Comparison of ENCODE assay signal across 1 cellular context in the genomic region with DNA sequence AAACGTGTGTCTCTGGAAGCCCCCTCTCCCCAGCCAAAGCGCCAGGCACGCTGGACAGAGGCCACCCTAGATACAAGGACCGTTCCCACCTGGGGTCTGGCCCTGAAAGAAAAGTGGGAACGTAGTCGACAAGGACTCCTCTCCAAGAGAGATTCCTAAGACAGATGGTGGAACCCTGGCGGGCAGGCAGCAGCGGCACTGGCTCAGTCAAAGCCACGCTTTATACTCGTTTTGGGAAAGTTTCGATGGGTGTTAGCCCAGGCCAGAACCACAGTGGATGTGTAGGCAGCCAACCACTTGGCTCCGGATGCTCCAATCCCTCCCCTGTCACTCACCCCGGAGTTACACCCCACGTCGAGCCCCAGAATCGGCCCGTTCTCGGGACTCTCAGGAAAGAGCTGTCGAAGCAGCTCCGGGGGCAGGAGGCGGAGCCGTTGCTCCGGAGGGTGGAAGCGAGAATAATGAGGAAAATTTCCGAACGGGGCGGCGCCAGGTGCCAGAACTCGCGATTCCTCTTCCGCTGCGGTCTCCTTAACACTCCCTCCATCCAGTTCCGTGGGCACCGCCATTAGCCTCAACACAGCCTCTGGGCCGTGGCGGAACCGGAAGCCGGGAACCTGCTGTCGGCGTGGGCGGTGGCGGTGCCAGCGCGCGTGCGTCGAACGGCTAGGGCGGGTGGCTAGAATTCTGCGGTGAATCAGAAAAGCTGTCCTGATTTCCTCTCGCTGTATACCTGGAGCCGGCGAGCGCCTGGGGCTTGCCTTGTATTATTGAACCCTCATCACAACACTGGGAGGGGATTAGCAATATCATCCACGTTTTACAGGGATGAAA.
TF ChIP-seq lines count a peak whose summit lies in the region.

A gene with protein sequence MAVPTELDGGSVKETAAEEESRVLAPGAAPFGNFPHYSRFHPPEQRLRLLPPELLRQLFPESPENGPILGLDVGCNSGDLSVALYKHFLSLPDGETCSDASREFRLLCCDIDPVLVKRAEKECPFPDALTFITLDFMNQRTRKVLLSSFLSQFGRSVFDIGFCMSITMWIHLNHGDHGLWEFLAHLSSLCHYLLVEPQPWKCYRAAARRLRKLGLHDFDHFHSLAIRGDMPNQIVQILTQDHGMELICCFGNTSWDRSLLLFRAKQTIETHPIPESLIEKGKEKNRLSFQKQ (minus strand): TSS at position 588 of the 834 bp plus-strand sequence. CDS start 19 bp downstream, at position 569.

TF ChIP-seq in WTC11, 78 proteins besides CTCF, POLR2A, EP300 and RAD21 (continued from another document and continues in another):
- TF ChIP-seq, protein P1, sequence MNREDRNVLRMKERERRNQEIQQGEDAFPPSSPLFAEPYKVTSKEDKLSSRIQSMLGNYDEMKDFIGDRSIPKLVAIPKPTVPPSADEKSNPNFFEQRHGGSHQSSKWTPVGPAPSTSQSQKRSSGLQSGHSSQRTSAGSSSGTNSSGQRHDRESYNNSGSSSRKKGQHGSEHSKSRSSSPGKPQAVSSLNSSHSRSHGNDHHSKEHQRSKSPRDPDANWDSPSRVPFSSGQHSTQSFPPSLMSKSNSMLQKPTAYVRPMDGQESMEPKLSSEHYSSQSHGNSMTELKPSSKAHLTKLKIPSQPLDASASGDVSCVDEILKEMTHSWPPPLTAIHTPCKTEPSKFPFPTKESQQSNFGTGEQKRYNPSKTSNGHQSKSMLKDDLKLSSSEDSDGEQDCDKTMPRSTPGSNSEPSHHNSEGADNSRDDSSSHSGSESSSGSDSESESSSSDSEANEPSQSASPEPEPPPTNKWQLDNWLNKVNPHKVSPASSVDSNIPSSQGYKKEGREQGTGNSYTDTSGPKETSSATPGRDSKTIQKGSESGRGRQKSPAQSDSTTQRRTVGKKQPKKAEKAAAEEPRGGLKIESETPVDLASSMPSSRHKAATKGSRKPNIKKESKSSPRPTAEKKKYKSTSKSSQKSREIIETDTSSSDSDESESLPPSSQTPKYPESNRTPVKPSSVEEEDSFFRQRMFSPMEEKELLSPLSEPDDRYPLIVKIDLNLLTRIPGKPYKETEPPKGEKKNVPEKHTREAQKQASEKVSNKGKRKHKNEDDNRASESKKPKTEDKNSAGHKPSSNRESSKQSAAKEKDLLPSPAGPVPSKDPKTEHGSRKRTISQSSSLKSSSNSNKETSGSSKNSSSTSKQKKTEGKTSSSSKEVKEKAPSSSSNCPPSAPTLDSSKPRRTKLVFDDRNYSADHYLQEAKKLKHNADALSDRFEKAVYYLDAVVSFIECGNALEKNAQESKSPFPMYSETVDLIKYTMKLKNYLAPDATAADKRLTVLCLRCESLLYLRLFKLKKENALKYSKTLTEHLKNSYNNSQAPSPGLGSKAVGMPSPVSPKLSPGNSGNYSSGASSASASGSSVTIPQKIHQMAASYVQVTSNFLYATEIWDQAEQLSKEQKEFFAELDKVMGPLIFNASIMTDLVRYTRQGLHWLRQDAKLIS (CRISPR knock-in tag; IDR thresholded peaks at IDR 0.05; ENCODE audit: borderline replicate concordance), result no peak
- TF ChIP-seq, protein P2, sequence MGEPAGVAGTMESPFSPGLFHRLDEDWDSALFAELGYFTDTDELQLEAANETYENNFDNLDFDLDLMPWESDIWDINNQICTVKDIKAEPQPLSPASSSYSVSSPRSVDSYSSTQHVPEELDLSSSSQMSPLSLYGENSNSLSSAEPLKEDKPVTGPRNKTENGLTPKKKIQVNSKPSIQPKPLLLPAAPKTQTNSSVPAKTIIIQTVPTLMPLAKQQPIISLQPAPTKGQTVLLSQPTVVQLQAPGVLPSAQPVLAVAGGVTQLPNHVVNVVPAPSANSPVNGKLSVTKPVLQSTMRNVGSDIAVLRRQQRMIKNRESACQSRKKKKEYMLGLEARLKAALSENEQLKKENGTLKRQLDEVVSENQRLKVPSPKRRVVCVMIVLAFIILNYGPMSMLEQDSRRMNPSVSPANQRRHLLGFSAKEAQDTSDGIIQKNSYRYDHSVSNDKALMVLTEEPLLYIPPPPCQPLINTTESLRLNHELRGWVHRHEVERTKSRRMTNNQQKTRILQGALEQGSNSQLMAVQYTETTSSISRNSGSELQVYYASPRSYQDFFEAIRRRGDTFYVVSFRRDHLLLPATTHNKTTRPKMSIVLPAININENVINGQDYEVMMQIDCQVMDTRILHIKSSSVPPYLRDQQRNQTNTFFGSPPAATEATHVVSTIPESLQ (CRISPR knock-in tag; IDR thresholded peaks at IDR 0.05), result no peak
- TF ChIP-seq ZNF396 (CRISPR knock-in tag; IDR thresholded peaks at IDR 0.05; ENCODE audit: borderline replicate concordance) (no peak), NR3C1 (CRISPR knock-in tag; conservative IDR thresholded peaks at IDR 0.05; ENCODE audit: low read depth) (no peak), FOXP1 (CRISPR knock-in tag; IDR thresholded peaks at IDR 0.05; ENCODE audit: borderline replicate concordance) (peak; percentile 84; the same call in 1 of the 2 replicates), ZNF263 (CRISPR knock-in tag; IDR thresholded peaks at IDR 0.05; ENCODE audit: low read depth) (no peak), NR1H2 (CRISPR knock-in tag; IDR thresholded peaks at IDR 0.05) (no peak), OVOL2 (CRISPR knock-in tag; IDR thresholded peaks at IDR 0.05; ENCODE audit: borderline replicate concordance) (no peak), CREB1 (CRISPR knock-in tag; IDR thresholded peaks at IDR 0.05) (0 out of 2 replicates have a peak, but pooled peaks have one; percentile 32), ZBTB21 (CRISPR knock-in tag; IDR thresholded peaks at IDR 0.05; ENCODE audit: borderline replicate concordance) (no peak), FOXJ3 (CRISPR knock-in tag; IDR thresholded peaks at IDR 0.05; ENCODE audit: borderline replicate concordance) (no peak), TEAD4 (CRISPR knock-in tag; IDR thresholded peaks at IDR 0.05) (no peak), IRF2 (CRISPR knock-in tag; IDR thresholded peaks at IDR 0.05; ENCODE audit: borderline replicate concordance, low read depth) (no peak), TP53 (CRISPR knock-in tag; IDR thresholded peaks at IDR 0.05) (peak; percentile 79; the same call in 1 of the 2 replicates), FOXK1 (CRISPR knock-in tag; IDR thresholded peaks at IDR 0.05) (peak; percentile 85), ZNF138 (CRISPR knock-in tag; conservative IDR thresholded peaks at IDR 0.05) (peak; percentile 73; the same call in 1 of the 2 replicates), ATF1 (CRISPR knock-in tag; IDR thresholded peaks at IDR 0.05) (no peak), SOX15 (CRISPR knock-in tag; IDR thresholded peaks at IDR 0.05) (no peak), PRRX2 (CRISPR knock-in tag; IDR thresholded peaks at IDR 0.05) (no peak)
- TF ChIP-seq, protein P3, sequence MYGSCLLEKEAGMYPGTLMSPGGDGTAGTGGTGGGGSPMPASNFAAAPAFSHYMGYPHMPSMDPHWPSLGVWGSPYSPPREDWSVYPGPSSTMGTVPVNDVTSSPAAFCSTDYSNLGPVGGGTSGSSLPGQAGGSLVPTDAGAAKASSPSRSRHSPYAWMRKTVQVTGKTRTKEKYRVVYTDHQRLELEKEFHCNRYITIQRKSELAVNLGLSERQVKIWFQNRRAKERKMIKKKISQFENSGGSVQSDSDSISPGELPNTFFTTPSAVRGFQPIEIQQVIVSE (CRISPR knock-in tag; IDR thresholded peaks at IDR 0.05; ENCODE audit: borderline replicate concordance), result no peak
- TF ChIP-seq, protein P4, sequence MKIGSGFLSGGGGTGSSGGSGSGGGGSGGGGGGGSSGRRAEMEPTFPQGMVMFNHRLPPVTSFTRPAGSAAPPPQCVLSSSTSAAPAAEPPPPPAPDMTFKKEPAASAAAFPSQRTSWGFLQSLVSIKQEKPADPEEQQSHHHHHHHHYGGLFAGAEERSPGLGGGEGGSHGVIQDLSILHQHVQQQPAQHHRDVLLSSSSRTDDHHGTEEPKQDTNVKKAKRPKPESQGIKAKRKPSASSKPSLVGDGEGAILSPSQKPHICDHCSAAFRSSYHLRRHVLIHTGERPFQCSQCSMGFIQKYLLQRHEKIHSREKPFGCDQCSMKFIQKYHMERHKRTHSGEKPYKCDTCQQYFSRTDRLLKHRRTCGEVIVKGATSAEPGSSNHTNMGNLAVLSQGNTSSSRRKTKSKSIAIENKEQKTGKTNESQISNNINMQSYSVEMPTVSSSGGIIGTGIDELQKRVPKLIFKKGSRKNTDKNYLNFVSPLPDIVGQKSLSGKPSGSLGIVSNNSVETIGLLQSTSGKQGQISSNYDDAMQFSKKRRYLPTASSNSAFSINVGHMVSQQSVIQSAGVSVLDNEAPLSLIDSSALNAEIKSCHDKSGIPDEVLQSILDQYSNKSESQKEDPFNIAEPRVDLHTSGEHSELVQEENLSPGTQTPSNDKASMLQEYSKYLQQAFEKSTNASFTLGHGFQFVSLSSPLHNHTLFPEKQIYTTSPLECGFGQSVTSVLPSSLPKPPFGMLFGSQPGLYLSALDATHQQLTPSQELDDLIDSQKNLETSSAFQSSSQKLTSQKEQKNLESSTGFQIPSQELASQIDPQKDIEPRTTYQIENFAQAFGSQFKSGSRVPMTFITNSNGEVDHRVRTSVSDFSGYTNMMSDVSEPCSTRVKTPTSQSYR (CRISPR knock-in tag; IDR thresholded peaks at IDR 0.05), result peak; percentile 48; the same call in 1 of the 2 replicates
- TF ChIP-seq, protein P5, sequence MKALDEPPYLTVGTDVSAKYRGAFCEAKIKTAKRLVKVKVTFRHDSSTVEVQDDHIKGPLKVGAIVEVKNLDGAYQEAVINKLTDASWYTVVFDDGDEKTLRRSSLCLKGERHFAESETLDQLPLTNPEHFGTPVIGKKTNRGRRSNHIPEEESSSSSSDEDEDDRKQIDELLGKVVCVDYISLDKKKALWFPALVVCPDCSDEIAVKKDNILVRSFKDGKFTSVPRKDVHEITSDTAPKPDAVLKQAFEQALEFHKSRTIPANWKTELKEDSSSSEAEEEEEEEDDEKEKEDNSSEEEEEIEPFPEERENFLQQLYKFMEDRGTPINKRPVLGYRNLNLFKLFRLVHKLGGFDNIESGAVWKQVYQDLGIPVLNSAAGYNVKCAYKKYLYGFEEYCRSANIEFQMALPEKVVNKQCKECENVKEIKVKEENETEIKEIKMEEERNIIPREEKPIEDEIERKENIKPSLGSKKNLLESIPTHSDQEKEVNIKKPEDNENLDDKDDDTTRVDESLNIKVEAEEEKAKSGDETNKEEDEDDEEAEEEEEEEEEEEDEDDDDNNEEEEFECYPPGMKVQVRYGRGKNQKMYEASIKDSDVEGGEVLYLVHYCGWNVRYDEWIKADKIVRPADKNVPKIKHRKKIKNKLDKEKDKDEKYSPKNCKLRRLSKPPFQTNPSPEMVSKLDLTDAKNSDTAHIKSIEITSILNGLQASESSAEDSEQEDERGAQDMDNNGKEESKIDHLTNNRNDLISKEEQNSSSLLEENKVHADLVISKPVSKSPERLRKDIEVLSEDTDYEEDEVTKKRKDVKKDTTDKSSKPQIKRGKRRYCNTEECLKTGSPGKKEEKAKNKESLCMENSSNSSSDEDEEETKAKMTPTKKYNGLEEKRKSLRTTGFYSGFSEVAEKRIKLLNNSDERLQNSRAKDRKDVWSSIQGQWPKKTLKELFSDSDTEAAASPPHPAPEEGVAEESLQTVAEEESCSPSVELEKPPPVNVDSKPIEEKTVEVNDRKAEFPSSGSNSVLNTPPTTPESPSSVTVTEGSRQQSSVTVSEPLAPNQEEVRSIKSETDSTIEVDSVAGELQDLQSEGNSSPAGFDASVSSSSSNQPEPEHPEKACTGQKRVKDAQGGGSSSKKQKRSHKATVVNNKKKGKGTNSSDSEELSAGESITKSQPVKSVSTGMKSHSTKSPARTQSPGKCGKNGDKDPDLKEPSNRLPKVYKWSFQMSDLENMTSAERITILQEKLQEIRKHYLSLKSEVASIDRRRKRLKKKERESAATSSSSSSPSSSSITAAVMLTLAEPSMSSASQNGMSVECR (CRISPR knock-in tag; IDR thresholded peaks at IDR 0.05; ENCODE audit: borderline replicate concordance), result peak; percentile 32; the same call in 1 of the 2 replicates
- TF ChIP-seq, protein P6, sequence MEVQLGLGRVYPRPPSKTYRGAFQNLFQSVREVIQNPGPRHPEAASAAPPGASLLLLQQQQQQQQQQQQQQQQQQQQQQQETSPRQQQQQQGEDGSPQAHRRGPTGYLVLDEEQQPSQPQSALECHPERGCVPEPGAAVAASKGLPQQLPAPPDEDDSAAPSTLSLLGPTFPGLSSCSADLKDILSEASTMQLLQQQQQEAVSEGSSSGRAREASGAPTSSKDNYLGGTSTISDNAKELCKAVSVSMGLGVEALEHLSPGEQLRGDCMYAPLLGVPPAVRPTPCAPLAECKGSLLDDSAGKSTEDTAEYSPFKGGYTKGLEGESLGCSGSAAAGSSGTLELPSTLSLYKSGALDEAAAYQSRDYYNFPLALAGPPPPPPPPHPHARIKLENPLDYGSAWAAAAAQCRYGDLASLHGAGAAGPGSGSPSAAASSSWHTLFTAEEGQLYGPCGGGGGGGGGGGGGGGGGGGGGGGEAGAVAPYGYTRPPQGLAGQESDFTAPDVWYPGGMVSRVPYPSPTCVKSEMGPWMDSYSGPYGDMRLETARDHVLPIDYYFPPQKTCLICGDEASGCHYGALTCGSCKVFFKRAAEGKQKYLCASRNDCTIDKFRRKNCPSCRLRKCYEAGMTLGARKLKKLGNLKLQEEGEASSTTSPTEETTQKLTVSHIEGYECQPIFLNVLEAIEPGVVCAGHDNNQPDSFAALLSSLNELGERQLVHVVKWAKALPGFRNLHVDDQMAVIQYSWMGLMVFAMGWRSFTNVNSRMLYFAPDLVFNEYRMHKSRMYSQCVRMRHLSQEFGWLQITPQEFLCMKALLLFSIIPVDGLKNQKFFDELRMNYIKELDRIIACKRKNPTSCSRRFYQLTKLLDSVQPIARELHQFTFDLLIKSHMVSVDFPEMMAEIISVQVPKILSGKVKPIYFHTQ (CRISPR knock-in tag; IDR thresholded peaks at IDR 0.05), result no peak
- TF ChIP-seq, protein P7, sequence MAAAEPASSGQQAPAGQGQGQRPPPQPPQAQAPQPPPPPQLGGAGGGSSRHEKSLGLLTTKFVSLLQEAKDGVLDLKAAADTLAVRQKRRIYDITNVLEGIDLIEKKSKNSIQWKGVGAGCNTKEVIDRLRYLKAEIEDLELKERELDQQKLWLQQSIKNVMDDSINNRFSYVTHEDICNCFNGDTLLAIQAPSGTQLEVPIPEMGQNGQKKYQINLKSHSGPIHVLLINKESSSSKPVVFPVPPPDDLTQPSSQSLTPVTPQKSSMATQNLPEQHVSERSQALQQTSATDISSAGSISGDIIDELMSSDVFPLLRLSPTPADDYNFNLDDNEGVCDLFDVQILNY (CRISPR knock-in tag; IDR thresholded peaks at IDR 0.05), result 0 out of 2 replicates have a peak, but pooled peaks have one; percentile 32
- TF ChIP-seq, protein P8, sequence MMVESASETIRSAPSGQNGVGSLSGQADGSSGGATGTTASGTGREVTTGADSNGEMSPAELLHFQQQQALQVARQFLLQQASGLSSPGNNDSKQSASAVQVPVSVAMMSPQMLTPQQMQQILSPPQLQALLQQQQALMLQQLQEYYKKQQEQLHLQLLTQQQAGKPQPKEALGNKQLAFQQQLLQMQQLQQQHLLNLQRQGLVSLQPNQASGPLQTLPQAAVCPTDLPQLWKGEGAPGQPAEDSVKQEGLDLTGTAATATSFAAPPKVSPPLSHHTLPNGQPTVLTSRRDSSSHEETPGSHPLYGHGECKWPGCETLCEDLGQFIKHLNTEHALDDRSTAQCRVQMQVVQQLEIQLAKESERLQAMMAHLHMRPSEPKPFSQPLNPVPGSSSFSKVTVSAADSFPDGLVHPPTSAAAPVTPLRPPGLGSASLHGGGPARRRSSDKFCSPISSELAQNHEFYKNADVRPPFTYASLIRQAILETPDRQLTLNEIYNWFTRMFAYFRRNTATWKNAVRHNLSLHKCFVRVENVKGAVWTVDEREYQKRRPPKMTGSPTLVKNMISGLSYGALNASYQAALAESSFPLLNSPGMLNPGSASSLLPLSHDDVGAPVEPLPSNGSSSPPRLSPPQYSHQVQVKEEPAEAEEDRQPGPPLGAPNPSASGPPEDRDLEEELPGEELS (CRISPR knock-in tag; IDR thresholded peaks at IDR 0.05), result peak; percentile 82; the same call in 1 of the 2 replicates
